Comparison of ENCODE assay signal across 1 cellular context in the genomic region with DNA sequence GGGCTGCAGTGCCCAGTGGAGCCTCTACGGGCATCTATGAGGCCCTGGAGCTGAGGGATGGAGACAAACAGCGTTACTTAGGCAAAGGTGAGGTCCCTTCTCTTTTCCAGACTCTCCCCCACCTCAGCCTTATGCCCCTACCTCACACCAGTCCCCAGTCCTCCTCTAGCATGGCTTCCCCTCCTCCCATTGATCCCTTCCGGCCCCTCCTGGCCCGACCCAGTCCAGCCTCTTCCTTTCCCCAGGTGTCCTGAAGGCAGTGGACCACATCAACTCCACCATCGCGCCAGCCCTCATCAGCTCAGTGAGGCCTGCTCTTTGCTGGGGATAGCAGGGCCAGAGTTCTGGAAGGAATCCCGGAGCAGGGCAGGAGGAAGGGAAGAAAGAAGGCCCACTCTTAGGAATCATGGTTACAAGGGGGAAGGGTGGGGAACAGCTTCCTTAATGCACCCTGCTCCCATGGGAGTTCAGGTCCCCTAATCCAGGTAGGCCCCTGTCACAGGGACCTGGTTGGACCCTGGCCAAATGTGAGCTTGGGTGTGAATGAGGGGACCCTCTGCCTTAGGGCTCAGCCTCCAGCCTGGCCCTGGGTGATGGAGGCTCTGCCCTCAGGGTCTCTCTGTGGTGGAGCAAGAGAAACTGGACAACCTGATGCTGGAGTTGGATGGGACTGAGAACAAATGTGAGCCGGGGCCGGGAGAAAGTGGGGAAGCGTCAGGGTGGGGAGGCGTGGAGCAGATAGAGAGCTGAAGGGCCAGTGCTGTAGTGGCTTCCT.
TF ChIP-seq lines count a peak whose summit lies in the region.

No MANE protein-coding gene starts in this region.

TF ChIP-seq in HepG2, 621 proteins besides CTCF, POLR2A, EP300 and RAD21:
- TF ChIP-seq NFIC (IDR thresholded peaks at IDR 0.05; ENCODE audit: low read length) (no peak), ZNF83 (CRISPR knock-in tag; IDR thresholded peaks at IDR 0.05; ENCODE audit: borderline replicate concordance) (no peak), ZFP37 (CRISPR knock-in tag; IDR thresholded peaks at IDR 0.05; ENCODE audit: borderline replicate concordance) (no peak), ZNF335 (CRISPR knock-in tag; IDR thresholded peaks at IDR 0.05) (no peak), MXI1 (IDR thresholded peaks at IDR 0.05; ENCODE audit: borderline replicate concordance, low read depth, low read length) (no peak), RBFOX2 (IDR thresholded peaks at IDR 0.05; ENCODE audit: low read depth, low read length) (no peak)
